In the genomic region with DNA sequence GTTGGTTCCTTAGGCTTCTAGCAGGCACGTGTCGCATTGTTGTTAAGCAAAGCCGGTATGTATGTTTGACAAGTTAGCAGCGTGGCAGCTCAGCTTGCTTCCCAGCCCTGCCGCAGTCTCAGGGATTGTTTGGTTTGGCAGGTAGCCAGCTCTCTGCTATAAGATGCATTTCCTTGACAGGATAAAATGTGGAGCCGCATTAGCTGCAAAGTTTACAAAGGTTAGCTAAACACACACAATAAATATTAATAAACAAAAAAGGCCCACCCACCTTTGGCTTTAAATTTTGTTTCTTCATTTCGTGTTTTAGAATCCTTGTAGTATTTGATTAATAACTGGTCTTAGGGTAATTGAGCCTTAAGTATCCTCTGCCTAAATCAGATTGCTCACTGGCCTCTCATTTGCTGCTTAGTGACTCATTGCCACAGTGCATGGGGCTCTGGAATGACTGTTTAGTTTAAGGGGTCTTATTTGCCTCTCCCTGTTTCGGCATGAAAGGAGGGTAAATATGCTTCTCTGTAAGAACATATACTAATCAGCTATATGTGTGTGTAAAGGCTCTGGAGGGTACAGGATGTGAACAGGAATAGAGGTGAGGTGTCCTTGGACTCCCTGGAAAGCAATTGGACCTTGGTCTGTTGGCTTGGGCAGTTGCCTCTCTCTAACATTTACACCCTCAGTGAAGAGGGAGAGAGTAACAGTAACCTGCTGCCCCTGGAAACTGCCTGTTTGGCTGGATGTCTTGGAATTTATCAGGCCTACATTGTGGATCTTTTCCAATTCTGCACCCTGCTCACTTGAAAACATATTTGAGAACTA, we compare ENCODE assay signal across 1 cellular context.
A peak's percentile ranks its signal among the peaks of the same experiment; 100 is the strongest.
TF ChIP-seq lines count a peak whose summit lies in the region.

No MANE protein-coding gene starts in this region.

TF ChIP-seq in HEK293, 187 proteins besides CTCF, POLR2A, EP300 and RAD21 (continued from another document):
- TF ChIP-seq, protein P1, sequence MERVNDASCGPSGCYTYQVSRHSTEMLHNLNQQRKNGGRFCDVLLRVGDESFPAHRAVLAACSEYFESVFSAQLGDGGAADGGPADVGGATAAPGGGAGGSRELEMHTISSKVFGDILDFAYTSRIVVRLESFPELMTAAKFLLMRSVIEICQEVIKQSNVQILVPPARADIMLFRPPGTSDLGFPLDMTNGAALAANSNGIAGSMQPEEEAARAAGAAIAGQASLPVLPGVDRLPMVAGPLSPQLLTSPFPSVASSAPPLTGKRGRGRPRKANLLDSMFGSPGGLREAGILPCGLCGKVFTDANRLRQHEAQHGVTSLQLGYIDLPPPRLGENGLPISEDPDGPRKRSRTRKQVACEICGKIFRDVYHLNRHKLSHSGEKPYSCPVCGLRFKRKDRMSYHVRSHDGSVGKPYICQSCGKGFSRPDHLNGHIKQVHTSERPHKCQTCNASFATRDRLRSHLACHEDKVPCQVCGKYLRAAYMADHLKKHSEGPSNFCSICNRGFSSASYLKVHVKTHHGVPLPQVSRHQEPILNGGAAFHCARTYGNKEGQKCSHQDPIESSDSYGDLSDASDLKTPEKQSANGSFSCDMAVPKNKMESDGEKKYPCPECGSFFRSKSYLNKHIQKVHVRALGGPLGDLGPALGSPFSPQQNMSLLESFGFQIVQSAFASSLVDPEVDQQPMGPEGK (tag by site-specific recombination; IDR thresholded peaks at IDR 0.05): no peak
- TF ChIP-seq EGR2 (tag by site-specific recombination; IDR thresholded peaks at IDR 0.05; ENCODE audit: low read depth) (no peak), ZNF184 (tag by site-specific recombination; IDR thresholded peaks at IDR 0.05) (peak; percentile 94), ZNF529 (tag by site-specific recombination; IDR thresholded peaks at IDR 0.05; ENCODE audit: insufficient replicate concordance) (peak; percentile 57), ZNF837 (tag by site-specific recombination; IDR thresholded peaks at IDR 0.05) (no peak), MZF1 (tag by site-specific recombination; IDR thresholded peaks at IDR 0.05; ENCODE audit: borderline replicate concordance) (peak; percentile 68; the same call in 1 of the 2 replicates), OVOL3 (tag by site-specific recombination; IDR thresholded peaks at IDR 0.05) (no peak), ZNF335 (tag by site-specific recombination; conservative IDR thresholded peaks at IDR 0.05) (peak; percentile 66), ZNF311 (tag by site-specific recombination; IDR thresholded peaks at IDR 0.05; ENCODE audit: borderline replicate concordance) (no peak), ZNF350 (tag by site-specific recombination; IDR thresholded peaks at IDR 0.05) (no peak), BCL11B (tag by site-specific recombination; IDR thresholded peaks at IDR 0.05; ENCODE audit: low read depth) (no peak), GLIS1 (tag by site-specific recombination; IDR thresholded peaks at IDR 0.05) (no peak), HOXA7 (CRISPR knock-in tag; IDR thresholded peaks at IDR 0.05; ENCODE audit: borderline replicate concordance) (no peak), ZNF155 (tag by site-specific recombination; IDR thresholded peaks at IDR 0.05) (no peak), ZNF426 (tag by site-specific recombination; IDR thresholded peaks at IDR 0.05) (no peak), ZNF600 (tag by site-specific recombination; IDR thresholded peaks at IDR 0.05) (peak; percentile 97), ZNF16 (tag by site-specific recombination; IDR thresholded peaks at IDR 0.05; ENCODE audit: low read depth) (no peak), ZNF623 (tag by site-specific recombination; IDR thresholded peaks at IDR 0.05) (no peak), ZBTB21 (tag by site-specific recombination; IDR thresholded peaks at IDR 0.05) (0 out of 2 replicates have a peak, but pooled peaks have one; percentile 31), ZNF404 (tag by site-specific recombination; IDR thresholded peaks at IDR 0.05) (no peak), ZSCAN16 (tag by site-specific recombination; IDR thresholded peaks at IDR 0.05) (no peak)
- TF ChIP-seq, protein P2, sequence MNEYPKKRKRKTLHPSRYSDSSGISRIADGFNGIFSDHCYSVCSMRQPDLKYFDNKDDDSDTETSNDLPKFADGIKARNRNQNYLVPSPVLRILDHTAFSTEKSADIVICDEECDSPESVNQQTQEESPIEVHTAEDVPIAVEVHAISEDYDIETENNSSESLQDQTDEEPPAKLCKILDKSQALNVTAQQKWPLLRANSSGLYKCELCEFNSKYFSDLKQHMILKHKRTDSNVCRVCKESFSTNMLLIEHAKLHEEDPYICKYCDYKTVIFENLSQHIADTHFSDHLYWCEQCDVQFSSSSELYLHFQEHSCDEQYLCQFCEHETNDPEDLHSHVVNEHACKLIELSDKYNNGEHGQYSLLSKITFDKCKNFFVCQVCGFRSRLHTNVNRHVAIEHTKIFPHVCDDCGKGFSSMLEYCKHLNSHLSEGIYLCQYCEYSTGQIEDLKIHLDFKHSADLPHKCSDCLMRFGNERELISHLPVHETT (tag by site-specific recombination; IDR thresholded peaks at IDR 0.05): no peak
- TF ChIP-seq, protein P3, sequence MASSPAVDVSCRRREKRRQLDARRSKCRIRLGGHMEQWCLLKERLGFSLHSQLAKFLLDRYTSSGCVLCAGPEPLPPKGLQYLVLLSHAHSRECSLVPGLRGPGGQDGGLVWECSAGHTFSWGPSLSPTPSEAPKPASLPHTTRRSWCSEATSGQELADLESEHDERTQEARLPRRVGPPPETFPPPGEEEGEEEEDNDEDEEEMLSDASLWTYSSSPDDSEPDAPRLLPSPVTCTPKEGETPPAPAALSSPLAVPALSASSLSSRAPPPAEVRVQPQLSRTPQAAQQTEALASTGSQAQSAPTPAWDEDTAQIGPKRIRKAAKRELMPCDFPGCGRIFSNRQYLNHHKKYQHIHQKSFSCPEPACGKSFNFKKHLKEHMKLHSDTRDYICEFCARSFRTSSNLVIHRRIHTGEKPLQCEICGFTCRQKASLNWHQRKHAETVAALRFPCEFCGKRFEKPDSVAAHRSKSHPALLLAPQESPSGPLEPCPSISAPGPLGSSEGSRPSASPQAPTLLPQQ (tag by site-specific recombination; IDR thresholded peaks at IDR 0.05): peak; percentile 42; the same call in 1 of the 2 replicates
- TF ChIP-seq, protein P4, sequence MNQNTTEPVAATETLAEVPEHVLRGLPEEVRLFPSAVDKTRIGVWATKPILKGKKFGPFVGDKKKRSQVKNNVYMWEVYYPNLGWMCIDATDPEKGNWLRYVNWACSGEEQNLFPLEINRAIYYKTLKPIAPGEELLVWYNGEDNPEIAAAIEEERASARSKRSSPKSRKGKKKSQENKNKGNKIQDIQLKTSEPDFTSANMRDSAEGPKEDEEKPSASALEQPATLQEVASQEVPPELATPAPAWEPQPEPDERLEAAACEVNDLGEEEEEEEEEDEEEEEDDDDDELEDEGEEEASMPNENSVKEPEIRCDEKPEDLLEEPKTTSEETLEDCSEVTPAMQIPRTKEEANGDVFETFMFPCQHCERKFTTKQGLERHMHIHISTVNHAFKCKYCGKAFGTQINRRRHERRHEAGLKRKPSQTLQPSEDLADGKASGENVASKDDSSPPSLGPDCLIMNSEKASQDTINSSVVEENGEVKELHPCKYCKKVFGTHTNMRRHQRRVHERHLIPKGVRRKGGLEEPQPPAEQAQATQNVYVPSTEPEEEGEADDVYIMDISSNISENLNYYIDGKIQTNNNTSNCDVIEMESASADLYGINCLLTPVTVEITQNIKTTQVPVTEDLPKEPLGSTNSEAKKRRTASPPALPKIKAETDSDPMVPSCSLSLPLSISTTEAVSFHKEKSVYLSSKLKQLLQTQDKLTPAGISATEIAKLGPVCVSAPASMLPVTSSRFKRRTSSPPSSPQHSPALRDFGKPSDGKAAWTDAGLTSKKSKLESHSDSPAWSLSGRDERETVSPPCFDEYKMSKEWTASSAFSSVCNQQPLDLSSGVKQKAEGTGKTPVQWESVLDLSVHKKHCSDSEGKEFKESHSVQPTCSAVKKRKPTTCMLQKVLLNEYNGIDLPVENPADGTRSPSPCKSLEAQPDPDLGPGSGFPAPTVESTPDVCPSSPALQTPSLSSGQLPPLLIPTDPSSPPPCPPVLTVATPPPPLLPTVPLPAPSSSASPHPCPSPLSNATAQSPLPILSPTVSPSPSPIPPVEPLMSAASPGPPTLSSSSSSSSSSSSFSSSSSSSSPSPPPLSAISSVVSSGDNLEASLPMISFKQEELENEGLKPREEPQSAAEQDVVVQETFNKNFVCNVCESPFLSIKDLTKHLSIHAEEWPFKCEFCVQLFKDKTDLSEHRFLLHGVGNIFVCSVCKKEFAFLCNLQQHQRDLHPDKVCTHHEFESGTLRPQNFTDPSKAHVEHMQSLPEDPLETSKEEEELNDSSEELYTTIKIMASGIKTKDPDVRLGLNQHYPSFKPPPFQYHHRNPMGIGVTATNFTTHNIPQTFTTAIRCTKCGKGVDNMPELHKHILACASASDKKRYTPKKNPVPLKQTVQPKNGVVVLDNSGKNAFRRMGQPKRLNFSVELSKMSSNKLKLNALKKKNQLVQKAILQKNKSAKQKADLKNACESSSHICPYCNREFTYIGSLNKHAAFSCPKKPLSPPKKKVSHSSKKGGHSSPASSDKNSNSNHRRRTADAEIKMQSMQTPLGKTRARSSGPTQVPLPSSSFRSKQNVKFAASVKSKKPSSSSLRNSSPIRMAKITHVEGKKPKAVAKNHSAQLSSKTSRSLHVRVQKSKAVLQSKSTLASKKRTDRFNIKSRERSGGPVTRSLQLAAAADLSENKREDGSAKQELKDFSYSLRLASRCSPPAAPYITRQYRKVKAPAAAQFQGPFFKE (tag by site-specific recombination; IDR thresholded peaks at IDR 0.05; ENCODE audit: borderline replicate concordance): no peak
- TF ChIP-seq, protein P5, sequence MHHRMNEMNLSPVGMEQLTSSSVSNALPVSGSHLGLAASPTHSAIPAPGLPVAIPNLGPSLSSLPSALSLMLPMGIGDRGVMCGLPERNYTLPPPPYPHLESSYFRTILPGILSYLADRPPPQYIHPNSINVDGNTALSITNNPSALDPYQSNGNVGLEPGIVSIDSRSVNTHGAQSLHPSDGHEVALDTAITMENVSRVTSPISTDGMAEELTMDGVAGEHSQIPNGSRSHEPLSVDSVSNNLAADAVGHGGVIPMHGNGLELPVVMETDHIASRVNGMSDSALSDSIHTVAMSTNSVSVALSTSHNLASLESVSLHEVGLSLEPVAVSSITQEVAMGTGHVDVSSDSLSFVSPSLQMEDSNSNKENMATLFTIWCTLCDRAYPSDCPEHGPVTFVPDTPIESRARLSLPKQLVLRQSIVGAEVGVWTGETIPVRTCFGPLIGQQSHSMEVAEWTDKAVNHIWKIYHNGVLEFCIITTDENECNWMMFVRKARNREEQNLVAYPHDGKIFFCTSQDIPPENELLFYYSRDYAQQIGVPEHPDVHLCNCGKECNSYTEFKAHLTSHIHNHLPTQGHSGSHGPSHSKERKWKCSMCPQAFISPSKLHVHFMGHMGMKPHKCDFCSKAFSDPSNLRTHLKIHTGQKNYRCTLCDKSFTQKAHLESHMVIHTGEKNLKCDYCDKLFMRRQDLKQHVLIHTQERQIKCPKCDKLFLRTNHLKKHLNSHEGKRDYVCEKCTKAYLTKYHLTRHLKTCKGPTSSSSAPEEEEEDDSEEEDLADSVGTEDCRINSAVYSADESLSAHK (tag by site-specific recombination; IDR thresholded peaks at IDR 0.05): peak; percentile 70
- TF ChIP-seq, protein P6, sequence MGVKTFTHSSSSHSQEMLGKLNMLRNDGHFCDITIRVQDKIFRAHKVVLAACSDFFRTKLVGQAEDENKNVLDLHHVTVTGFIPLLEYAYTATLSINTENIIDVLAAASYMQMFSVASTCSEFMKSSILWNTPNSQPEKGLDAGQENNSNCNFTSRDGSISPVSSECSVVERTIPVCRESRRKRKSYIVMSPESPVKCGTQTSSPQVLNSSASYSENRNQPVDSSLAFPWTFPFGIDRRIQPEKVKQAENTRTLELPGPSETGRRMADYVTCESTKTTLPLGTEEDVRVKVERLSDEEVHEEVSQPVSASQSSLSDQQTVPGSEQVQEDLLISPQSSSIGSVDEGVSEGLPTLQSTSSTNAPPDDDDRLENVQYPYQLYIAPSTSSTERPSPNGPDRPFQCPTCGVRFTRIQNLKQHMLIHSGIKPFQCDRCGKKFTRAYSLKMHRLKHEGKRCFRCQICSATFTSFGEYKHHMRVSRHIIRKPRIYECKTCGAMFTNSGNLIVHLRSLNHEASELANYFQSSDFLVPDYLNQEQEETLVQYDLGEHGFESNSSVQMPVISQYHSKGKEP (tag by site-specific recombination; IDR thresholded peaks at IDR 0.05): peak; percentile 99
